8 cellular contexts compared by ENCODE assay signal in the genomic region with DNA sequence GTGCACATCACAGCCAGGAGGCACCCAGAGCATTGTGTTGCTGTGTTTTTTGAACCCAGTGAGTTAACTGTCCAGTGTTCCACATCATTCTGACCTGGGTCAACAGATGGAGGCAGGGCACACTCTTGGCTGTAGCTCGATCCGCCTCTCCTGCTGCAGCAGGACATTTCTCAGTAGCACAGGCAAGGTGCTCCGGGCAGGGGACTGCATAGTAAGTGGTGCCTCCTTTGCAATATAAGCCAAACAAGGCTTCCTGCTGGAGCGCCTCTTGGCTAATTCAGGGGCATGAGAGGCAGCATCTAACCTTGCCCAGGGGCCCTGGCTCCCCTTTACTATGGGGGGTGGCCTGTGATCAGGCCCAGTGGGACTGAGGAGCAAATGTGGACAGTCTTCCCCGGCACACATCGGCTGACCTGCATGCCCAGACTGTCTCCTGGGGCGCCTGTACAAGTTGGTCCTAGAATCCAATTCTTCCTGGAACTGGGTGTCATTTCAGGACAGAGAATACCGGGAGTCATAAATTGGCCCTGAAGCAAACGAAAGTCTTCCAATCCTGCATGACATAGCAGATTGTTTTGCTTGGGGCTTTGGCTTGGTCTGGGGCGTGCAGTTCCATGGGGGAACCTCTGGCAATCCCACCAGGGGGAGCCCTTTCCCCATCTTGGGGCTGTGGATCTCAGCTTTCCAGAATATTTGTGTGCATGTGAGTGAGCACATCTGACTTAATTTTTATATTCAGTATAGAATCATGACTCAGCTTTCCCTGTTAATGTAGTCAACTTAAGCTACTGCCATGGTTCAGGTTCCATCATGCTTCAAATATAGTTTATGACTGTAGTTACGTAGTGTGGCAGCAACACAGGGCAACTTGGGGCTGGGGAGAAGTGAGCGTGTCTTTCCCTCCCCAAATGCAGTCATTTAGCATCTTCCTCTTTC.
DNase-seq lines count a peak whose midpoint lies in the region; ATAC-seq lines count a peak whose summit lies in the region.

No MANE protein-coding gene starts in this region.

- ATAC-seq in HG03196 (IDR thresholded peaks at IDR 0.05; ENCODE audit: unreplicated experiment): no peak

- peak; percentile 53 for DNase-seq in SIG-M5 treated with dmso at 0.1 percent for 504 hours (lab: John Stamatoyannopoulos, UW; ENCODE audit: unreplicated experiment)
- no peak for DNase-seq in SIG-M5 (lab: John Stamatoyannopoulos, UW)
- DNase-seq in NCI-H2227 treated with DMSO at 0.1 percent for 48 hours (lab: John Stamatoyannopoulos, UW): peak; percentile 61
- peak; percentile 71 for DNase-seq in activated CD4-positive, alpha-beta T cell treated with anti-CD3 and anti-CD28 coated beads for 1 hour
- DNase-seq in cerebellar nuclear complex (lab: John Stamatoyannopoulos, UW): peak; percentile 26 to 38
- DNase-seq in kidney glomerular epithelial cell (lab: John Stamatoyannopoulos, UW): peak; percentile 89
- DNase-seq in stimulated activated CD4-positive, alpha-beta T cell treated with anti-CD3 and anti-CD28 coated beads, Interleukin-12 subunit alpha, Interleukin-12 subunit beta, amount 100 ng/mL, for 4 hours: peak; percentile 85
